In genomic region chr4:150662686-150663085, GRCh38 we compare ENCODE assay signal across 15 cellular contexts.
DNase-seq lines count a peak whose midpoint lies in the region; ATAC-seq, FAIRE-seq and TF ChIP-seq lines count a peak whose summit lies in the region.
"Had no signal": no experiment of that assay in that cellular context is flagged by ENCODE, and none has a peak within 500 bp of the region (broad histone marks: within the 10 kb centered on the region; RNA-seq: fewer than 3 reads in every experiment).

No MANE protein-coding gene starts in this region.

- H3K36me3 ChIP-seq in mammary epithelial cell (ENCODE audit: insufficient read depth, low read length) = no peaks in the 10 kb centered on the region
- H3K36me3 ChIP-seq in breast epithelium = peaks cover 4% of the 10 kb centered on the region
- no peaks in the 10 kb centered on the region for H3K36me3 ChIP-seq in RWPE2 (ENCODE audit: low read depth)
- H3K36me3 ChIP-seq: BLaER1, HAP-1 had no signal

- H4K20me1 ChIP-seq in mammary epithelial cell (ENCODE audit: insufficient read depth, low read length) = no peaks in the 10 kb centered on the region
- H4K20me1 ChIP-seq: BLaER1 had no signal

- DNase-seq in mammary epithelial cell (no peak), breast epithelium (ENCODE audit: low spot score in 2 of 2) (no peak), RWPE2 (ENCODE audit: low spot score) (no peak), frontal cortex (ENCODE audit: low spot score in 2 of 2) (no peak), ureter (ENCODE audit: low spot score) (no peak), left ventricle myocardium superior (no peak)
- no peak for DNase-seq in activated CD4-positive, alpha-beta T cell treated with anti-CD3 and anti-CD28 coated beads for 36 hours
- DNase-seq: 8988T; CD4-positive, alpha-beta memory T cell; DMS79 treated with DMSO at 0.1 percent for 48 hours; GF-D8 had no signal

- H3K27ac ChIP-seq in mammary epithelial cell (ENCODE audit: insufficient read depth, low read depth, low read length) (peak overlapping the region; percentile 8), breast epithelium (no peak overlapping the region), RWPE2 (ENCODE audit: poor library complexity, severe bottlenecking) (peak overlapping the region; percentile 21)
- H3K27ac ChIP-seq: BLaER1 had no signal

- no peak overlapping the region for H3K27ac Mint-ChIP-seq in activated CD4-positive, alpha-beta T cell treated with anti-CD3 and anti-CD28 coated beads for 36 hours
- H3K27ac Mint-ChIP-seq: CD4-positive, alpha-beta memory T cell had no signal

- peak; percentile 21 for FAIRE-seq in frontal cortex (lab: Jason Lieb, UNC)
- FAIRE-seq: H1 had no signal

- POLR2A ChIA-PET in activated CD4-positive, alpha-beta T cell treated with anti-CD3 and anti-CD28 coated beads for 36 hours (lab: Charles Lee) = no interaction called here

- no peak overlapping the region for H3K4me2 ChIP-seq in mammary epithelial cell (ENCODE audit: insufficient read depth, low read depth, low read length)
- H3K4me2 ChIP-seq: BLaER1 had no signal

- TF ChIP-seq CTCF in mammary epithelial cell (conservative IDR thresholded peaks at IDR 0.05 in 1 of 2, IDR thresholded peaks at IDR 0.05 in 1 of 2; ENCODE audit: extremely low read depth in 1 of 2, insufficient read depth in 1 of 2, low read depth in 1 of 2, low read length in 2 of 2) (no peak), breast epithelium (IDR thresholded peaks at IDR 0.05) (no peak), RWPE2 (IDR thresholded peaks at IDR 0.05; ENCODE audit: poor library complexity, severe bottlenecking) (no peak)

- peaks cover 20% of the 10 kb centered on the region for H3K4me1 ChIP-seq in mammary epithelial cell (ENCODE audit: insufficient read depth, low read length)
- H3K4me1 ChIP-seq in breast epithelium = no peaks in the 10 kb centered on the region
- peaks cover 30% of the 10 kb centered on the region for H3K4me1 ChIP-seq in RWPE2 (ENCODE audit: insufficient read depth, poor library complexity, severe bottlenecking)
- H3K4me1 ChIP-seq: BLaER1, HAP-1 had no signal

- H3K9me3 Mint-ChIP-seq in activated CD4-positive, alpha-beta T cell treated with anti-CD3 and anti-CD28 coated beads for 36 hours (ENCODE audit: low read depth) = no peaks in the 10 kb centered on the region

- H3K27me3 Mint-ChIP-seq in activated CD4-positive, alpha-beta T cell treated with anti-CD3 and anti-CD28 coated beads for 36 hours = no peaks in the 10 kb centered on the region
- H3K27me3 Mint-ChIP-seq: CD4-positive, alpha-beta memory T cell had no signal

- H3K4me1 Mint-ChIP-seq in activated CD4-positive, alpha-beta T cell treated with anti-CD3 and anti-CD28 coated beads for 36 hours = no peaks in the 10 kb centered on the region
- H3K4me1 Mint-ChIP-seq: CD14-positive monocyte had no signal

- CTCF ChIA-PET in mammary epithelial cell (lab: Charles Lee; ENCODE audit: low non-redundant PET) = no interaction called here
- CTCF ChIA-PET in activated CD4-positive, alpha-beta T cell treated with anti-CD3 and anti-CD28 coated beads for 36 hours (lab: Charles Lee) = no interaction called here

- dilution Hi-C loops in mammary epithelial cell (cut with HindIII; ENCODE audit: low sequenced_read_pairs) = no loop called here

- intact Hi-C loops in mammary epithelial cell (cut with micrococcal nuclease) = no loop called here
- intact Hi-C loops in breast epithelium (cut with DNase I; ENCODE audit: low total_unique reads) = no loop called here
- intact Hi-C loops in activated CD4-positive, alpha-beta T cell treated with anti-CD3 and anti-CD28 coated beads for 36 hours (cut with DNase I, micrococcal nuclease) = no loop called here
- intact Hi-C loops in left ventricle myocardium superior (cut with micrococcal nuclease) = no loop called here

- H3K36me3 Mint-ChIP-seq in activated CD4-positive, alpha-beta T cell treated with anti-CD3 and anti-CD28 coated beads for 36 hours (ENCODE audit: low read depth) = peaks cover 9% of the 10 kb centered on the region

- TF ChIP-seq POLR2A in breast epithelium (IDR thresholded peaks at IDR 0.05) = no peak

- H2AFZ ChIP-seq in mammary epithelial cell (ENCODE audit: low read depth, low read length) = no peak overlapping the region

- H3K4me3 Mint-ChIP-seq in activated CD4-positive, alpha-beta T cell treated with anti-CD3 and anti-CD28 coated beads for 36 hours = no peak overlapping the region
- H3K4me3 Mint-ChIP-seq: CD14-positive monocyte; CD4-positive, alpha-beta memory T cell had no signal

- H3K4me3 ChIP-seq in mammary epithelial cell (replicated peaks in 1 of 3; ENCODE audit: insufficient read depth in 1 of 3, low read depth in 2 of 3, low read length in 3 of 3) = no peak overlapping the region
- no peak overlapping the region for H3K4me3 ChIP-seq in breast epithelium
- no peak overlapping the region for H3K4me3 ChIP-seq in RWPE2 (ENCODE audit: severe bottlenecking)
- H3K4me3 ChIP-seq: BLaER1, HAP-1 had no signal

- H3K9me3 ChIP-seq in mammary epithelial cell (replicated peaks; ENCODE audit: insufficient read depth, low read length) (no peaks in the 10 kb centered on the region), breast epithelium (no peaks in the 10 kb centered on the region), RWPE2 (ENCODE audit: severe bottlenecking) (no peaks in the 10 kb centered on the region)
- H3K9me3 ChIP-seq: BLaER1, HAP-1 had no signal

- in situ Hi-C loops in mammary epithelial cell (cut with MboI; ENCODE audit: low sequenced_read_pairs in 2 of 2) = no loop called here

- WGBS in mammary epithelial cell (ENCODE audit: low coverage, missing lambda C conversion rate) = 100% methylated on average over 1 of the region's 1 CpG

- H3K79me2 ChIP-seq in mammary epithelial cell (ENCODE audit: insufficient read depth, low read length) = no peaks in the 10 kb centered on the region

- H3K27me3 ChIP-seq in mammary epithelial cell (ENCODE audit: insufficient read depth, low read length) (no peaks in the 10 kb centered on the region), breast epithelium (no peaks in the 10 kb centered on the region), RWPE2 (ENCODE audit: insufficient read depth, poor library complexity, severe bottlenecking) (no peaks in the 10 kb centered on the region)
- H3K27me3 ChIP-seq: BLaER1 had no signal

- BruUV-seq in mammary epithelial cell (replicated peaks; lab: Mats Ljungman, UMichigan) = no TSS peak

- H3K9ac ChIP-seq in mammary epithelial cell (ENCODE audit: insufficient read depth, low read length) = no peak overlapping the region
- H3K9ac ChIP-seq: BLaER1 had no signal

- no peak for ATAC-seq in RWPE2 (ENCODE audit: low read depth)
- ATAC-seq in activated CD4-positive, alpha-beta T cell treated with anti-CD3 and anti-CD28 coated beads for 36 hours = no peak
- no peak for ATAC-seq in left ventricle myocardium superior

Comparison
In these comparisons a context has a peak if more than half of its experiments do, and no peak if none do; other contexts are left out.
1. H3K27ac ChIP-seq: peak in mammary epithelial cell (single experiment) and RWPE2 (single experiment); none in breast epithelium (0 of 2).